In the genomic region with DNA sequence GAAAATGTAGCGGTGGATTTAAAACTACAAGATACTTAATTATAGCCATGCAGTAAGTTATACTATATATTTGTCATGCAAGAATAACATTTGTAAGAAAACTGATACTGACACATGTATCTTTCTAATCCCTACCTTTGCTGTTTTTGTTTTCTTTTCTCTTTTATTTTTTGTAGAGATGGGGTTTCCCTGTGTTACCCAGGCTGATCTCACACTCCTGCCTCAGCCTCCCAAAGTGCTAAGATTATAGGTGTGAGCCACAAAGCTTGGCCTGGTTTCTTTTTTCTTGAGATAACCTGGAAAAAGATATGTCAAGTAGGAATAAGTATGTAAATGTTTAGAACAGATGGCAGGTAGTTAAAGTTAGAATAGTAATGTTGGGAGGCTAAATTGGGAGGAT, we compare ENCODE assay signal across 26 cellular contexts. TPM values are rescaled to one million over a fixed set of nuclear protein-coding genes. Genes with fewer than 3 reads are reported as not detected.
A peak's percentile ranks its signal among the peaks of the same experiment; 100 is the strongest.
DNase-seq lines count a peak whose midpoint lies in the region; ATAC-seq and TF ChIP-seq lines count a peak whose summit lies in the region.
"Had no signal": no experiment of that assay in that cellular context is flagged by ENCODE, and none has a peak within 500 bp of the region (broad histone marks: within the 10 kb centered on the region; RNA-seq: fewer than 3 reads in every experiment).

No MANE protein-coding gene starts in this region.

- TF ChIP-seq CTCF in activated B cell treated with CpG ODN at 0.5 μM for 24 hours (IDR thresholded peaks at IDR 0.05), result no peak

- peak overlapping the region; percentile 19 for H3K27ac ChIP-seq in naive thymus-derived CD4-positive, alpha-beta T cell (ENCODE audit: low read depth, low read length)
- H3K27ac ChIP-seq: A549; BLaER1 treated with 17β-estradiol and CSF1 and Interleukin-3, amounts not matched to agents 10 nM and 100 nM; SJCRH30 had no signal

- peaks cover 3% of the 10 kb centered on the region for H3K36me3 Mint-ChIP-seq in activated naive CD8-positive, alpha-beta T cell treated with anti-CD3 and anti-CD28 coated beads, Interleukin-2, amount 50 U/mL, for 24 hours (ENCODE audit: low read depth)
- peaks cover 13% of the 10 kb centered on the region for H3K36me3 Mint-ChIP-seq in activated naive CD8-positive, alpha-beta T cell treated with anti-CD3 and anti-CD28 coated beads for 36 hours
- H3K36me3 Mint-ChIP-seq in activated B cell treated with CpG ODN at 0.5 μM for 24 hours (ENCODE audit: low read depth), result peaks cover 23% of the 10 kb centered on the region
- H3K36me3 Mint-ChIP-seq in naive thymus-derived CD4-positive, alpha-beta T cell, result peaks cover 0 to 22% (median 4%) of the 10 kb centered on the region in 5 donors
- peaks cover 40% of the 10 kb centered on the region for H3K36me3 Mint-ChIP-seq in stimulated activated memory B cell treated with anti-CD40 and anti-IgM and Interleukin-4, amounts not matched to agents 10 μg/mL and 1 μg/mL and 100 μg/mL, for 72 hours

- no peaks in the 10 kb centered on the region for H3K27me3 Mint-ChIP-seq in activated naive CD8-positive, alpha-beta T cell treated with anti-CD3 and anti-CD28 coated beads, Interleukin-2, amount 50 U/mL, for 24 hours
- H3K27me3 Mint-ChIP-seq in activated naive CD8-positive, alpha-beta T cell treated with anti-CD3 and anti-CD28 coated beads for 36 hours, result no peaks in the 10 kb centered on the region
- no peaks in the 10 kb centered on the region for H3K27me3 Mint-ChIP-seq in activated B cell treated with CpG ODN at 0.5 μM for 24 hours
- no peaks in the 10 kb centered on the region for H3K27me3 Mint-ChIP-seq in naive thymus-derived CD4-positive, alpha-beta T cell
- H3K27me3 Mint-ChIP-seq in stimulated activated memory B cell treated with anti-CD40 and anti-IgM and Interleukin-4, amounts not matched to agents 10 μg/mL and 1 μg/mL and 100 μg/mL, for 72 hours, result no peaks in the 10 kb centered on the region

- CTCF ChIA-PET in activated B cell treated with CpG ODN at 0.5 μM for 24 hours (lab: Charles Lee), result no interaction called here
- CTCF ChIA-PET in naive thymus-derived CD4-positive, alpha-beta T cell (lab: Charles Lee), result interaction anchor here (2.7 kb wide), 1 partner anchor 44 kb away, joined by 10 read pairs; a partner anchor contains a TSS

- no peaks in the 10 kb centered on the region for H3K9me3 ChIP-seq in naive thymus-derived CD4-positive, alpha-beta T cell (ENCODE audit: control insufficient read depth in 2 of 3, low read length in 3 of 3)
- H3K9me3 ChIP-seq: A549; BLaER1 treated with 17β-estradiol and CSF1 and Interleukin-3, amounts not matched to agents 10 nM and 100 nM; MG63; SJCRH30 had no signal

- no peaks in the 10 kb centered on the region for H3K4me1 ChIP-seq in naive thymus-derived CD4-positive, alpha-beta T cell (ENCODE audit: control insufficient read depth in 2 of 2, insufficient read depth in 2 of 2, low read length in 2 of 2)
- H3K4me1 ChIP-seq: SJCRH30 had no signal

- POLR2A ChIA-PET in activated B cell treated with CpG ODN at 0.5 μM for 24 hours (lab: Charles Lee), result interaction anchor here (0.6 kb wide), 1 partner anchor 78 kb away, joined by 6 read pairs; no protein-coding TSS in a partner anchor
- POLR2A ChIA-PET in naive thymus-derived CD4-positive, alpha-beta T cell (lab: Charles Lee), result interaction anchor here (0.6 kb wide), 1 partner anchor 273 kb away, joined by 5 read pairs; no protein-coding TSS in a partner anchor

- H3K4me1 Mint-ChIP-seq in activated naive CD8-positive, alpha-beta T cell treated with anti-CD3 and anti-CD28 coated beads, Interleukin-2, amount 50 U/mL, for 24 hours, result peaks cover 19% of the 10 kb centered on the region
- H3K4me1 Mint-ChIP-seq in activated naive CD8-positive, alpha-beta T cell treated with anti-CD3 and anti-CD28 coated beads for 36 hours, result peaks cover 27% of the 10 kb centered on the region
- peaks cover 12% of the 10 kb centered on the region for H3K4me1 Mint-ChIP-seq in activated B cell treated with CpG ODN at 0.5 μM for 24 hours
- H3K4me1 Mint-ChIP-seq in naive thymus-derived CD4-positive, alpha-beta T cell, result peaks cover 25 to 62% (median 55%) of the 10 kb centered on the region in 7 donors
- H3K4me1 Mint-ChIP-seq in stimulated activated memory B cell treated with anti-CD40 and anti-IgM and Interleukin-4, amounts not matched to agents 10 μg/mL and 1 μg/mL and 100 μg/mL, for 72 hours, result peaks cover 22% of the 10 kb centered on the region

- no peak overlapping the region for H3K4me3 ChIP-seq in naive thymus-derived CD4-positive, alpha-beta T cell (ENCODE audit: low read length)
- H3K4me3 ChIP-seq: A549; BLaER1 treated with 17β-estradiol and CSF1 and Interleukin-3, amounts not matched to agents 10 nM and 100 nM; MG63; SJCRH30 had no signal

- peaks cover 0 to 12% (median 4%) of the 10 kb centered on the region in 3 experiments for H3K36me3 ChIP-seq in naive thymus-derived CD4-positive, alpha-beta T cell (ENCODE audit: control insufficient read depth in 2 of 3, insufficient read depth in 3 of 3, low read length in 3 of 3)

- H3K27ac Mint-ChIP-seq in activated naive CD8-positive, alpha-beta T cell treated with anti-CD3 and anti-CD28 coated beads, Interleukin-2, amount 50 U/mL, for 24 hours, result peak overlapping the region; percentile 28
- no peak overlapping the region for H3K27ac Mint-ChIP-seq in activated naive CD8-positive, alpha-beta T cell treated with anti-CD3 and anti-CD28 coated beads for 36 hours
- peak overlapping the region; percentile 41 for H3K27ac Mint-ChIP-seq in activated B cell treated with CpG ODN at 0.5 μM for 24 hours
- H3K27ac Mint-ChIP-seq in naive thymus-derived CD4-positive, alpha-beta T cell, result peak overlapping the region in 4 of 9 donors; percentile 14 to 81 (median 64)
- H3K27ac Mint-ChIP-seq in stimulated activated memory B cell treated with anti-CD40 and anti-IgM and Interleukin-4, amounts not matched to agents 10 μg/mL and 1 μg/mL and 100 μg/mL, for 72 hours, result peak overlapping the region; percentile 11

- no peaks in the 10 kb centered on the region for H3K9me3 Mint-ChIP-seq in activated naive CD8-positive, alpha-beta T cell treated with anti-CD3 and anti-CD28 coated beads, Interleukin-2, amount 50 U/mL, for 24 hours
- H3K9me3 Mint-ChIP-seq in activated naive CD8-positive, alpha-beta T cell treated with anti-CD3 and anti-CD28 coated beads for 36 hours, result no peaks in the 10 kb centered on the region
- no peaks in the 10 kb centered on the region for H3K9me3 Mint-ChIP-seq in activated B cell treated with CpG ODN at 0.5 μM for 24 hours
- no peaks in the 10 kb centered on the region for H3K9me3 Mint-ChIP-seq in naive thymus-derived CD4-positive, alpha-beta T cell
- peaks cover 4% of the 10 kb centered on the region for H3K9me3 Mint-ChIP-seq in stimulated activated memory B cell treated with anti-CD40 and anti-IgM and Interleukin-4, amounts not matched to agents 10 μg/mL and 1 μg/mL and 100 μg/mL, for 72 hours

- no peak for ATAC-seq in activated naive CD8-positive, alpha-beta T cell treated with anti-CD3 and anti-CD28 coated beads, Interleukin-2, amount 50 U/mL, for 24 hours
- ATAC-seq in activated B cell treated with CpG ODN at 0.5 μM for 24 hours (ENCODE audit: low read depth) (no peak), GM18511 (IDR thresholded peaks at IDR 0.05; ENCODE audit: unreplicated experiment) (no peak), GM18505 (IDR thresholded peaks at IDR 0.05; ENCODE audit: unreplicated experiment) (no peak), Right ventricle myocardium inferior (no peak)
- no peak for ATAC-seq in naive thymus-derived CD4-positive, alpha-beta T cell
- ATAC-seq in stimulated activated memory B cell treated with anti-CD40 and anti-IgM and Interleukin-4, amounts not matched to agents 10 μg/mL and 1 μg/mL and 100 μg/mL, for 72 hours, result no peak
- ATAC-seq: A549, PC-3, SK-N-SH treated with all-trans-retinoic acid at 6 μM for 48 hours had no signal

- H3K27me3 ChIP-seq in naive thymus-derived CD4-positive, alpha-beta T cell (ENCODE audit: control insufficient read depth in 2 of 2, insufficient read depth in 2 of 2, low read length in 2 of 2), result no peaks in the 10 kb centered on the region
- H3K27me3 ChIP-seq: BLaER1 treated with 17β-estradiol and CSF1 and Interleukin-3, amounts not matched to agents 10 nM and 100 nM; MG63; SJCRH30 had no signal

- TF ChIP-seq POLR2A in GM18505 (IDR thresholded peaks at IDR 0.05; ENCODE audit: borderline replicate concordance, extremely low read depth, insufficient read depth, insufficient read length), result no peak

- no peak for DNase-seq in activated naive CD8-positive, alpha-beta T cell treated with anti-CD3 and anti-CD28 coated beads, Interleukin-2, amount 50 U/mL, for 24 hours
- DNase-seq in activated naive CD8-positive, alpha-beta T cell treated with anti-CD3 and anti-CD28 coated beads for 36 hours, result no peak
- DNase-seq in activated B cell treated with CpG ODN at 0.5 μM for 24 hours (no peak), Right ventricle myocardium inferior (ENCODE audit: missing footprints) (no peak)
- no peak for DNase-seq in naive thymus-derived CD4-positive, alpha-beta T cell
- DNase-seq: AML-193; DMS153; DND-41; HCEC 1CT; IMR-90; KG1; MG63; NCI-H1105 treated with DMSO at 0.1 percent for 48 hours; NCI-H2029; NCI-H446 treated with DMSO at 0.1 percent for 48 hours; NCI-H526; NCI-H82; NK-92 treated with Interleukin-12 subunit alpha and Interleukin-12 subunit beta, amount 100 ng/mL, for 24 hours; PC-3; SJCRH30 had no signal

- intact Hi-C loops in activated B cell treated with CpG ODN at 0.5 μM for 24 hours (cut with micrococcal nuclease), result no loop called here
- intact Hi-C loops in naive thymus-derived CD4-positive, alpha-beta T cell (cut with micrococcal nuclease), result no loop called here
- intact Hi-C loops in Right ventricle myocardium inferior (cut with DNase I), result no loop called here

- no peak overlapping the region for H3K4me3 Mint-ChIP-seq in activated naive CD8-positive, alpha-beta T cell treated with anti-CD3 and anti-CD28 coated beads, Interleukin-2, amount 50 U/mL, for 24 hours
- no peak overlapping the region for H3K4me3 Mint-ChIP-seq in activated naive CD8-positive, alpha-beta T cell treated with anti-CD3 and anti-CD28 coated beads for 36 hours
- H3K4me3 Mint-ChIP-seq in activated B cell treated with CpG ODN at 0.5 μM for 24 hours, result no peak overlapping the region
- no peak overlapping the region for H3K4me3 Mint-ChIP-seq in naive thymus-derived CD4-positive, alpha-beta T cell
- H3K4me3 Mint-ChIP-seq in stimulated activated memory B cell treated with anti-CD40 and anti-IgM and Interleukin-4, amounts not matched to agents 10 μg/mL and 1 μg/mL and 100 μg/mL, for 72 hours, result no peak overlapping the region

RNA-seq across cellular contexts. Expression of a gene that starts 44.1 kb away (rescaled TPM):
- 10 to 100 TPM; 40.7 TPM for total RNA-seq in activated naive CD8-positive, alpha-beta T cell treated with anti-CD3 and anti-CD28 coated beads for 36 hours
- total RNA-seq in activated B cell treated with CpG ODN at 0.5 μM for 24 hours, result 39.7 and 45.4 TPM in 2 replicates
- total RNA-seq in naive thymus-derived CD4-positive, alpha-beta T cell, result 10 to 100 TPM; 47.2 to 81.0 (median 62.6) TPM
- polyA plus RNA-seq in naive thymus-derived CD4-positive, alpha-beta T cell, result 10 to 100 TPM; 43.2 to 59.6 TPM
- total RNA-seq in Right ventricle myocardium inferior, result 27.1 TPM

RNA-seq across cellular contexts. Expression of a gene that starts 47.3 kb away (rescaled TPM):
- under 1 TPM in 1 of 2 experiments, not detected in 1; 0.06 TPM for total RNA-seq in activated naive CD8-positive, alpha-beta T cell treated with anti-CD3 and anti-CD28 coated beads for 36 hours
- total RNA-seq in activated B cell treated with CpG ODN at 0.5 μM for 24 hours (not detected in 2 replicates), Right ventricle myocardium inferior (not detected)
- under 1 TPM in 2 of 5 experiments, not detected in 3; 0.27 to 0.66 TPM for total RNA-seq in naive thymus-derived CD4-positive, alpha-beta T cell
- polyA plus RNA-seq in naive thymus-derived CD4-positive, alpha-beta T cell, result not detected
- total RNA-seq: IMR-90, PC-3, SJCRH30 had no signal
- polyA plus RNA-seq: A549 had no signal

RNA-seq across cellular contexts. Expression of a gene that starts 58.6 kb away (rescaled TPM):
- 10 to 100 TPM; 53.0 to 53.5 TPM for total RNA-seq in activated naive CD8-positive, alpha-beta T cell treated with anti-CD3 and anti-CD28 coated beads for 36 hours
- total RNA-seq in activated B cell treated with CpG ODN at 0.5 μM for 24 hours (20.1 and 22.7 TPM in 2 replicates), Right ventricle myocardium inferior (0.70 TPM)
- total RNA-seq in naive thymus-derived CD4-positive, alpha-beta T cell, result 10 to 100 TPM; 27.0 to 53.1 (median 33.7) TPM
- polyA plus RNA-seq in naive thymus-derived CD4-positive, alpha-beta T cell, result 10 to 100 TPM; 34.2 to 51.4 TPM

Comparison
In these comparisons a context has a peak if more than half of its experiments do, and no peak if none do; other contexts are left out.
1. RNA of a gene that starts 58.6 kb away (total RNA-seq): 53.0 to 53.5 TPM in activated naive CD8-positive, alpha-beta T cell treated with anti-CD3 and anti-CD28 coated beads for 36 hours, 27.0 to 53.1 TPM in naive thymus-derived CD4-positive, alpha-beta T cell and 20.1 to 22.7 TPM in activated B cell treated with CpG ODN at 0.5 μM for 24 hours; 0.70 TPM in Right ventricle myocardium inferior (single experiment); every median in the first group is over 10 times any median in the second.